ENCODE assay signal across 1 cellular context in genomic region chr15:31079519-31079918, GRCh38.
TF ChIP-seq lines count a peak whose summit lies in the region.

No MANE protein-coding gene starts in this region.

TF ChIP-seq in H1, 55 proteins besides CTCF, POLR2A, EP300 and RAD21:
- TF ChIP-seq BCL11A (IDR thresholded peaks at IDR 0.05; ENCODE audit: low read depth in 2 of 2, low read length in 2 of 2): no peak
- peak; percentile 48; the same call in 1 of the 2 replicates for TF ChIP-seq TEAD4 (IDR thresholded peaks at IDR 0.05; ENCODE audit: low read depth, low read length)
- peak; percentile 37; the same call in 1 of the 2 replicates for TF ChIP-seq JUN (IDR thresholded peaks at IDR 0.05; ENCODE audit: low read depth, low read length)
- TF ChIP-seq POLR2AphosphoS5 (IDR thresholded peaks at IDR 0.05; ENCODE audit: low read depth, low read length): no peak
- TF ChIP-seq E2F6 (IDR thresholded peaks at IDR 0.05): no peak
- no peak for TF ChIP-seq GTF2F1 (IDR thresholded peaks at IDR 0.05; ENCODE audit: borderline replicate concordance, low read depth, low read length)
- no peak for TF ChIP-seq BRCA1 (IDR thresholded peaks at IDR 0.05; ENCODE audit: low read depth, low read length)
- peak; percentile 28; the same call in 1 of the 2 replicates for TF ChIP-seq JUND (IDR thresholded peaks at IDR 0.05; ENCODE audit: low read length)
- TF ChIP-seq SIRT6 (IDR thresholded peaks at IDR 0.05; ENCODE audit: low read length): no peak
- no peak for TF ChIP-seq SRF (IDR thresholded peaks at IDR 0.05; ENCODE audit: low read depth, low read length)
- TF ChIP-seq FOSL1 (IDR thresholded peaks at IDR 0.05; ENCODE audit: insufficient read depth, low read depth, low read length): no peak
- TF ChIP-seq SP4 (IDR thresholded peaks at IDR 0.05; ENCODE audit: low read length): no peak
- TF ChIP-seq CHD1 (IDR thresholded peaks at IDR 0.05; ENCODE audit: low read depth, low read length): no peak
- no peak for TF ChIP-seq NRF1 (IDR thresholded peaks at IDR 0.05; ENCODE audit: low read depth, low read length)
- TF ChIP-seq POU5F1 (IDR thresholded peaks at IDR 0.05; ENCODE audit: low read depth, low read length): peak; percentile 85
- no peak for TF ChIP-seq NANOG (IDR thresholded peaks at IDR 0.05; ENCODE audit: insufficient read depth, low read depth, low read length, poor library complexity, severe bottlenecking)
- TF ChIP-seq HDAC2 (IDR thresholded peaks at IDR 0.05; ENCODE audit: borderline replicate concordance in 1 of 2, low read depth in 2 of 2, low read length in 2 of 2): no peak
- no peak for TF ChIP-seq KDM5A (IDR thresholded peaks at IDR 0.05; ENCODE audit: low read length)
